ENCODE assay signal across 1 cellular context in genomic region chr2:102074167-102074778, GRCh38.
TF ChIP-seq lines count a peak whose summit lies in the region.

No MANE protein-coding gene starts in this region.

TF ChIP-seq in GM23338, 12 proteins besides CTCF, POLR2A, EP300 and RAD21 (continued from another document):
- TF ChIP-seq, protein P1, sequence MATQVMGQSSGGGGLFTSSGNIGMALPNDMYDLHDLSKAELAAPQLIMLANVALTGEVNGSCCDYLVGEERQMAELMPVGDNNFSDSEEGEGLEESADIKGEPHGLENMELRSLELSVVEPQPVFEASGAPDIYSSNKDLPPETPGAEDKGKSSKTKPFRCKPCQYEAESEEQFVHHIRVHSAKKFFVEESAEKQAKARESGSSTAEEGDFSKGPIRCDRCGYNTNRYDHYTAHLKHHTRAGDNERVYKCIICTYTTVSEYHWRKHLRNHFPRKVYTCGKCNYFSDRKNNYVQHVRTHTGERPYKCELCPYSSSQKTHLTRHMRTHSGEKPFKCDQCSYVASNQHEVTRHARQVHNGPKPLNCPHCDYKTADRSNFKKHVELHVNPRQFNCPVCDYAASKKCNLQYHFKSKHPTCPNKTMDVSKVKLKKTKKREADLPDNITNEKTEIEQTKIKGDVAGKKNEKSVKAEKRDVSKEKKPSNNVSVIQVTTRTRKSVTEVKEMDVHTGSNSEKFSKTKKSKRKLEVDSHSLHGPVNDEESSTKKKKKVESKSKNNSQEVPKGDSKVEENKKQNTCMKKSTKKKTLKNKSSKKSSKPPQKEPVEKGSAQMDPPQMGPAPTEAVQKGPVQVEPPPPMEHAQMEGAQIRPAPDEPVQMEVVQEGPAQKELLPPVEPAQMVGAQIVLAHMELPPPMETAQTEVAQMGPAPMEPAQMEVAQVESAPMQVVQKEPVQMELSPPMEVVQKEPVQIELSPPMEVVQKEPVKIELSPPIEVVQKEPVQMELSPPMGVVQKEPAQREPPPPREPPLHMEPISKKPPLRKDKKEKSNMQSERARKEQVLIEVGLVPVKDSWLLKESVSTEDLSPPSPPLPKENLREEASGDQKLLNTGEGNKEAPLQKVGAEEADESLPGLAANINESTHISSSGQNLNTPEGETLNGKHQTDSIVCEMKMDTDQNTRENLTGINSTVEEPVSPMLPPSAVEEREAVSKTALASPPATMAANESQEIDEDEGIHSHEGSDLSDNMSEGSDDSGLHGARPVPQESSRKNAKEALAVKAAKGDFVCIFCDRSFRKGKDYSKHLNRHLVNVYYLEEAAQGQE (IDR thresholded peaks at IDR 0.05; ENCODE audit: unreplicated experiment) = no peak
- TF ChIP-seq EZH2 (IDR thresholded peaks at IDR 0.05; ENCODE audit: low read depth, unreplicated experiment) (no peak), NANOG (IDR thresholded peaks at IDR 0.05; ENCODE audit: borderline replicate concordance) (no peak), ZNF114 (CRISPR knock-in tag; IDR thresholded peaks at IDR 0.05) (no peak), CREB1 (CRISPR knock-in tag; IDR thresholded peaks at IDR 0.05; ENCODE audit: low read depth) (no peak), ETS1 (IDR thresholded peaks at IDR 0.05) (no peak), POLR2AphosphoS5 (IDR thresholded peaks at IDR 0.05; ENCODE audit: low read depth) (no peak), JUNB (IDR thresholded peaks at IDR 0.05; ENCODE audit: unreplicated experiment) (no peak)
TF ChIP-seq in GM23338: peak in this region for 0.
